16 cellular contexts compared by ENCODE assay signal in the genomic region with DNA sequence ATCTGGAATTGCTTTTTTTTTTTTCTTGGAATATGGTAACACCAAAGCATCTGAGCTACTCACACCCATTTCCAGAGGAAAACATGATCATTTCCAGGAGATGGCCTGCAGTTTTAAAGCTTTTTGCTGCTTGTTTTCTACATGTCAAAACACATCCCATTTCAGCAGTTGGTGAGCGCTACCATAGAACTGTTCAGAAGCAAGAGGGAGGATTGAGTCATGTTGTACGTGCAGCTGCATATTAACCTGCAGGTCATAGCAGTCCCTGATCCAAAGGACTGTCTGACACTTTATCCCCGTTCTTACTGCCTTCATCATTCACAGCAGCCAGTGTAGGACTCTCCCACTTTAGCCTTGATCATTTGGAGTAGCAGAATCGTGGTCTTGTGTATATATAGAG.
"Had no signal": no experiment of that assay in that cellular context is flagged by ENCODE, and none has a peak within 500 bp of the region (broad histone marks: within the 10 kb centered on the region; RNA-seq: fewer than 3 reads in every experiment).

No MANE protein-coding gene starts in this region.

- H3K4me3 ChIP-seq: cardiac muscle cell, colonic mucosa, heart right ventricle, left ventricle myocardium inferior, skin epidermis, thyroid gland, uterus had no signal

- H3K27me3 Mint-ChIP-seq: activated CD4-positive, alpha-beta memory T cell treated with anti-CD3 and anti-CD28 coated beads for 36 hours had no signal

- DNase-seq: activated CD4-positive, alpha-beta memory T cell treated with anti-CD3 and anti-CD28 coated beads for 36 hours; activated gamma-delta T cell treated with Interleukin-2 at 50 U/mL for 16 hours; activated naive CD8-positive, alpha-beta T cell treated with anti-CD3 and anti-CD28 coated beads for 36 hours; activated T-cell treated with anti-CD3 and anti-CD28 coated beads, Interleukin-2, amount 50 U/mL, for 48 hours; aorta; colonic mucosa; heart right ventricle; islet precursor cell; left ventricle myocardium inferior; retina; T1000; thyroid gland had no signal

- H3K36me3 ChIP-seq: cardiac muscle cell, colonic mucosa, heart right ventricle, left ventricle myocardium inferior, thyroid gland, uterus had no signal

- H3K9me3 Mint-ChIP-seq: activated naive CD8-positive, alpha-beta T cell treated with anti-CD3 and anti-CD28 coated beads for 36 hours had no signal

- H3K4me1 ChIP-seq: colonic mucosa, left ventricle myocardium inferior, parathyroid adenoma, thyroid gland, uterus had no signal

- H3K27ac Mint-ChIP-seq: activated CD4-positive, alpha-beta memory T cell treated with anti-CD3 and anti-CD28 coated beads for 36 hours; activated naive CD8-positive, alpha-beta T cell treated with anti-CD3 and anti-CD28 coated beads for 36 hours had no signal

- H3K27ac ChIP-seq: cardiac muscle cell, colonic mucosa, heart right ventricle, left ventricle myocardium inferior, parathyroid adenoma, skin epidermis, thyroid gland, uterus had no signal

- H3K36me3 Mint-ChIP-seq: activated CD4-positive, alpha-beta memory T cell treated with anti-CD3 and anti-CD28 coated beads for 36 hours; activated naive CD8-positive, alpha-beta T cell treated with anti-CD3 and anti-CD28 coated beads for 36 hours had no signal

- H3K4me1 Mint-ChIP-seq: activated naive CD8-positive, alpha-beta T cell treated with anti-CD3 and anti-CD28 coated beads for 36 hours had no signal

- H3K27me3 ChIP-seq: cardiac muscle cell, colonic mucosa, heart right ventricle, thyroid gland, uterus had no signal

- H3K4me3 Mint-ChIP-seq: activated CD4-positive, alpha-beta memory T cell treated with anti-CD3 and anti-CD28 coated beads for 36 hours; activated naive CD8-positive, alpha-beta T cell treated with anti-CD3 and anti-CD28 coated beads for 36 hours had no signal

- H3K9me3 ChIP-seq: colonic mucosa, thyroid gland, uterus had no signal

- ATAC-seq: heart right ventricle had no signal
